7 cellular contexts compared by ENCODE assay signal in genomic region chr5:32312194-32312681, GRCh38. TPM values are rescaled to one million over a fixed set of nuclear protein-coding genes. Genes with fewer than 3 reads are reported as not detected.
DNase-seq lines count a peak whose midpoint lies in the region; ATAC-seq, FAIRE-seq and TF ChIP-seq lines count a peak whose summit lies in the region.

No MANE protein-coding gene starts in this region.

- peaks cover 0 to 50% (median 10%) of the 10 kb centered on the region in 4 donors for H3K4me1 ChIP-seq in right lobe of liver

- intact Hi-C loops in dorsolateral prefrontal cortex (cut with DNase I) = loop anchor here (5.0 to 10.0 kb wide), 5 partner anchors 80 to 275 kb away; partner anchors contain the start of genes SUB1 (in 2 of the 2), GOLPH3 (in 1 of the 2) and ZFR (in 1 of the 2)
- intact Hi-C loops in right lobe of liver (cut with DNase I) = no loop called here

- WGBS in right lobe of liver (ENCODE audit: insufficient coverage, low coverage, low lambda C conversion rate, missing lambda C conversion rate) = 0% methylated on average over 2 of the region's 46 CpGs

- peak; percentile 47 for DNase-seq in GM12892 (ENCODE audit: insufficient read length)
- peak; percentile 47 for DNase-seq in NCI-H1092 treated with DMSO at 0.1 percent for 48 hours (lab: John Stamatoyannopoulos, UW)
- DNase-seq in activated CD4-positive, CD25-positive, alpha-beta regulatory T cell treated with anti-CD3 and anti-CD28 coated beads, Interleukin-2, amount 50 U/mL, for 72 hours = peak; percentile 66
- DNase-seq in dorsolateral prefrontal cortex = peak in 9 of 10 donors; percentile 32 to 80 (median 54)
- peak; percentile 76 to 80 (median 80) for DNase-seq in right lobe of liver
- DNase-seq in stimulated activated CD4-positive, alpha-beta T cell treated with anti-CD3 and anti-CD28 coated beads, TNF-alpha, amount 100 ng/mL, for 24 hours (ENCODE audit: low read depth in 3 of 3) = peak in 2 of 3 experiments; percentile 9 to 50

- TF ChIP-seq POLR2A in GM12892 (IDR thresholded peaks at IDR 0.05; ENCODE audit: low read depth, low read length) (no peak), right lobe of liver (IDR thresholded peaks at IDR 0.05) (no peak)

- TF ChIP-seq CTCF in dorsolateral prefrontal cortex (IDR thresholded peaks at IDR 0.05 in 54 of 56, conservative IDR thresholded peaks at IDR 0.05 in 2 of 56; ENCODE audit: low read depth in 1 of 56, partially characterized antibody in 56 of 56) = no peak
- TF ChIP-seq CTCF in right lobe of liver (IDR thresholded peaks at IDR 0.05) = no peak

- no peaks in the 10 kb centered on the region for H3K36me3 ChIP-seq in right lobe of liver

- H3K27ac ChIP-seq in dorsolateral prefrontal cortex (peak overlapping the region; percentile 46 to 99 (median 92)), right lobe of liver (peak overlapping the region; percentile 91 to 97 (median 96))

- no peak for FAIRE-seq in GM12892 (lab: Jason Lieb, UNC)

- ATAC-seq in HG02588 (IDR thresholded peaks at IDR 0.05; ENCODE audit: unreplicated experiment) (peak; percentile 21), right lobe of liver (peak; percentile 23 to 46 (median 36))

- no peaks in the 10 kb centered on the region for H3K9me3 ChIP-seq in right lobe of liver

- H3K4me3 ChIP-seq in dorsolateral prefrontal cortex (peak overlapping the region; percentile 64 to 100 (median 90)), right lobe of liver (peak overlapping the region; percentile 80 to 90 (median 84))

- H3K27me3 ChIP-seq in dorsolateral prefrontal cortex (no peaks in the 10 kb centered on the region), right lobe of liver (no peaks in the 10 kb centered on the region)

RNA-seq across cellular contexts. Expression of gene MTMR12, which starts 0.5 kb away (rescaled TPM):
- 9.3 TPM for polyA plus RNA-seq in GM12892 (2012; ENCODE audit: missing spikeins)
- total RNA-seq in dorsolateral prefrontal cortex (10 to 100 TPM; 24.4 to 67.2 (median 41.4) TPM), right lobe of liver (10 to 100 TPM; 14.9 to 22.9 (median 16.3) TPM)

Comparison
In these comparisons a context has a peak if more than half of its experiments do, and no peak if none do; other contexts are left out.
1. Peak in every context shown above with its lines: DNase-seq, ATAC-seq, H3K4me3 ChIP-seq and H3K27ac ChIP-seq.
2. DNase-seq: peak in every context shown above with its lines; median percentile 80 in right lobe of liver; 66 in activated CD4-positive, CD25-positive, alpha-beta regulatory T cell treated with anti-CD3 and anti-CD28 coated beads, Interleukin-2, amount 50 U/mL, for 72 hours; 54 in dorsolateral prefrontal cortex; 47 in GM12892; 47 in NCI-H1092 treated with DMSO at 0.1 percent for 48 hours; 30 in stimulated activated CD4-positive, alpha-beta T cell treated with anti-CD3 and anti-CD28 coated beads, TNF-alpha, amount 100 ng/mL, for 24 hours.
3. intact Hi-C loops: an anchor here in dorsolateral prefrontal cortex (5.0 to 10.0 kb wide); none called in right lobe of liver.